Comparison of ENCODE assay signal across 23 cellular contexts in the genomic region with DNA sequence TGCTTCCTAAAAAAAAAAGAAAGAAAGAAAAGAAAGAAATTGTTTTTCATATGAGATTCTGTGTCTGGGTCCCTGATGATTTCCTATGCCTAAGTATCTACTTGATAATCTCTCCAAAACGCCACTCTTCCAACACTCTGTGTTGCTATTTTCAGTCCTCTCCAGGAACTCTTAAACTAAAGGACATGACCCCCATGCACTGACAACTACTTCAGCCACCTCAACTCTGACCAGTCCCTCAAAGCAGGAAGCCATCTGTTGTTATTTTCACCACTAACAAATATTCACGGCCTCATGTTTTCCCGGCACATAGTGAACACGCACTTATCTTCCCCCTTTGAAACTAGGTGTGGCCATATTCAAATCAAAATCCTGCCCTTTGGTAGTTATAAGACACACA.
"Had no signal": no experiment of that assay in that cellular context is flagged by ENCODE, and none has a peak within 500 bp of the region (broad histone marks: within the 10 kb centered on the region; RNA-seq: fewer than 3 reads in every experiment).

No MANE protein-coding gene starts in this region.

- H2AFZ ChIP-seq: neural progenitor cell had no signal

- H3K9me3 Mint-ChIP-seq: activated CD4-positive, alpha-beta T cell treated with anti-CD3 and anti-CD28 coated beads, Interleukin-2, amount 10 ng/mL, durations not matched to agents 7 days and 5 days; dendritic cell treated with granulocyte-macrophage colony-stimulating factor and Interleukin-4, amounts not matched to agents 40 ng/mL and 50 ng/mL, for 4 days; neural progenitor cell had no signal

- H3K27me3 ChIP-seq: body of pancreas, neural progenitor cell, sigmoid colon, testis had no signal

- H3K4me3 Mint-ChIP-seq: activated CD4-positive, alpha-beta T cell treated with anti-CD3 and anti-CD28 coated beads, Interleukin-2, amount 10 ng/mL, durations not matched to agents 7 days and 5 days; activated CD8-positive, alpha-beta T cell treated with anti-CD3 and anti-CD28 coated beads, Interleukin-2, amount 10 ng/mL, durations not matched to agents 7 days and 5 days; activated naive CD4-positive, alpha-beta T cell treated with anti-CD3 and anti-CD28 coated beads, Interleukin-2, amount 50 U/mL, for 24 hours; dendritic cell treated with granulocyte-macrophage colony-stimulating factor and Interleukin-4, amounts not matched to agents 40 ng/mL and 50 ng/mL, for 4 days; naive thymus-derived CD8-positive, alpha-beta T cell; neural progenitor cell; T-helper 17 cell had no signal

- H3K36me3 Mint-ChIP-seq: activated naive CD4-positive, alpha-beta T cell treated with anti-CD3 and anti-CD28 coated beads, Interleukin-2, amount 50 U/mL, for 24 hours; naive thymus-derived CD8-positive, alpha-beta T cell; neural progenitor cell had no signal

- H3K4me1 Mint-ChIP-seq: activated CD4-positive, alpha-beta T cell treated with anti-CD3 and anti-CD28 coated beads, Interleukin-2, amount 10 ng/mL, durations not matched to agents 7 days and 5 days; activated naive CD4-positive, alpha-beta T cell treated with anti-CD3 and anti-CD28 coated beads, Interleukin-2, amount 50 U/mL, for 24 hours; T-helper 17 cell had no signal

- H3K27ac ChIP-seq: body of pancreas, neural progenitor cell, sigmoid colon, testis had no signal

- H3K9ac ChIP-seq: neural progenitor cell had no signal

- DNase-seq: activated CD4-positive, alpha-beta T cell treated with anti-CD3 and anti-CD28 coated beads, Interleukin-2, amount 10 ng/mL, durations not matched to agents 7 days and 5 days; activated CD8-positive, alpha-beta T cell treated with anti-CD3 and anti-CD28 coated beads, Interleukin-2, amount 10 ng/mL, durations not matched to agents 7 days and 5 days; activated gamma-delta T cell treated with Interleukin-2 at 50 U/mL for 16 hours; anterior cingulate cortex; body of pancreas; caudate nucleus; effector CD8-positive, alpha-beta T cell; erythroblast; foreskin fibroblast; hippocampal formation; kidney glomerular epithelial cell; naive thymus-derived CD8-positive, alpha-beta T cell; posterior cingulate gyrus; sigmoid colon; stimulated activated CD4-positive, alpha-beta T cell treated with anti-CD3 and anti-CD28 coated beads, Interleukin-2, amount 100 ng/mL, for 48 hours; stimulated activated naive CD4-positive, alpha-beta T cell; SW 1271; T-helper 17 cell; testis; trophoblast cell had no signal

- ATAC-seq: activated CD8-positive, alpha-beta T cell treated with anti-CD3 and anti-CD28 coated beads, Interleukin-2, amount 10 ng/mL, durations not matched to agents 7 days and 5 days; body of pancreas; naive thymus-derived CD8-positive, alpha-beta T cell; T-helper 17 cell had no signal

- H3K4me2 ChIP-seq: neural progenitor cell had no signal

- H3K9me3 ChIP-seq: body of pancreas, sigmoid colon, testis had no signal

- H3K4me3 ChIP-seq: body of pancreas, neural progenitor cell, sigmoid colon, testis had no signal

- H3K36me3 ChIP-seq: neural progenitor cell, sigmoid colon had no signal

- H3K27ac Mint-ChIP-seq: activated CD4-positive, alpha-beta T cell treated with anti-CD3 and anti-CD28 coated beads, Interleukin-2, amount 10 ng/mL, durations not matched to agents 7 days and 5 days; activated CD8-positive, alpha-beta T cell treated with anti-CD3 and anti-CD28 coated beads, Interleukin-2, amount 10 ng/mL, durations not matched to agents 7 days and 5 days; activated naive CD4-positive, alpha-beta T cell treated with anti-CD3 and anti-CD28 coated beads, Interleukin-2, amount 50 U/mL, for 24 hours; dendritic cell treated with granulocyte-macrophage colony-stimulating factor and Interleukin-4, amounts not matched to agents 40 ng/mL and 50 ng/mL, for 4 days; naive thymus-derived CD8-positive, alpha-beta T cell; neural progenitor cell; T-helper 17 cell had no signal

- H3K27me3 Mint-ChIP-seq: activated CD4-positive, alpha-beta T cell treated with anti-CD3 and anti-CD28 coated beads, Interleukin-2, amount 10 ng/mL, durations not matched to agents 7 days and 5 days; activated naive CD4-positive, alpha-beta T cell treated with anti-CD3 and anti-CD28 coated beads, Interleukin-2, amount 50 U/mL, for 24 hours; dendritic cell treated with granulocyte-macrophage colony-stimulating factor and Interleukin-4, amounts not matched to agents 40 ng/mL and 50 ng/mL, for 4 days; naive thymus-derived CD8-positive, alpha-beta T cell; T-helper 17 cell had no signal

- H3K4me1 ChIP-seq: body of pancreas, neural progenitor cell, sigmoid colon, testis had no signal
